In the genomic region with DNA sequence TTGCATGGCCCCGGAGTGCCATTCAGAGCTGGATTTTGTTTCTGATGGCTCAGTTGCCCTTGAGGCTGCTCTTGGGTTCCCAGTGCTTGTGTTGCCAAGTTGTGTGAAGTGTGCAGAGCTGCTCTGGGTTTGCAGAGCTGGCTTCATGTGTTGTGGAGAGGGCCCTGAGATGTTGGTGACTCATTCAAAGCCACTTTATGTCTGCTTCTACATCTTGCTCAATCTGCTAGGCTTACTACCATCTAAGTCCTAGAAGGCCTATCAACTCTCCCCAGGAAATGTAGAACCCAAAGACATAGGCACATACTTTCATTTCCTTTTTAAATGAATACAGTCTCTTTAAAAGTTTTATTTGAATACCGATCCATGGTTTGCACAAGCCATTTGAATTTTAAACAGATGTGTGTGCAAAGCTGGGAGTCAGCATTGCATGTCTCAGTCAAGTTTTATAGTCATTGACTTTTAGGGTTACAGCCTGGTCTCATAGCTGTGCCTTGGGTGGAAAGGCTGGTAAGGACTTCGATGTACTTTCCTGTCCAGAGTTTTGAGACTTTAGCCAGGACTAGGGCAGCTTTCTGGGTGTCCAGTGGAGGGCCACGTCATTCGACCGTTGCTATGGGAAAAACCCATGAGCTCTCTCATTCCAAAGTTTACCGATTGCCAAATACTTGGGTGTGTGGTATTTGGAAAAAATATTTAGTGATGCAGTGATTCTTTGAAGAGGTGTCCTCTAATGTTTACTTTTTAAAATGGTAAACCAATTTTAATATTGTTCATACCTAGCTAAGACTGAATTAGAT, we compare ENCODE assay signal across 12 cellular contexts.
DNase-seq lines count a peak whose midpoint lies in the region; ATAC-seq and TF ChIP-seq lines count a peak whose summit lies in the region.
"Had no signal": no experiment of that assay in that cellular context is flagged by ENCODE, and none has a peak within 500 bp of the region (broad histone marks: within the 10 kb centered on the region; RNA-seq: fewer than 3 reads in every experiment).

No MANE protein-coding gene starts in this region.

- H3K4me1 Mint-ChIP-seq in activated CD8-positive, alpha-beta T cell treated with anti-CD3 and anti-CD28 coated beads for 36 hours (ENCODE audit: low read depth): no peaks in the 10 kb centered on the region

- no peaks in the 10 kb centered on the region for H3K9me3 ChIP-seq in left lung
- H3K9me3 ChIP-seq: SJCRH30 had no signal

- peak; percentile 77 for DNase-seq in AG08396 (ENCODE audit: low spot score)
- peak; percentile 1 to 8 for DNase-seq in Kasumi-1 (lab: John Stamatoyannopoulos, UW)
- DNase-seq in astrocyte of the cerebellum (ENCODE audit: low read depth): peak; percentile 40
- DNase-seq in left lung: no peak
- no peak for DNase-seq in HEK293T (ENCODE audit: extremely low spot score)
- no peak for DNase-seq in activated CD8-positive, alpha-beta T cell treated with anti-CD3 and anti-CD28 coated beads for 36 hours
- DNase-seq: hypothalamus, NCI-H2029 treated with DMSO at 0.1 percent for 48 hours, SJCRH30 had no signal

- no peaks in the 10 kb centered on the region for H3K36me3 ChIP-seq in left lung
- H3K36me3 ChIP-seq: BLaER1, SJCRH30 had no signal

- intact Hi-C loops in left lung (cut with DNase I): no loop called here
- intact Hi-C loops in activated CD8-positive, alpha-beta T cell treated with anti-CD3 and anti-CD28 coated beads for 36 hours (cut with micrococcal nuclease): no loop called here

- TF ChIP-seq CTCF in astrocyte of the cerebellum (IDR thresholded peaks at IDR 0.05; ENCODE audit: low read depth, low read length, missing control alignments) (no peak), left lung (IDR thresholded peaks at IDR 0.05) (no peak)
- TF ChIP-seq CTCF in activated CD8-positive, alpha-beta T cell treated with anti-CD3 and anti-CD28 coated beads for 36 hours (IDR thresholded peaks at IDR 0.05): no peak

- H3K27me3 ChIP-seq in left lung: no peaks in the 10 kb centered on the region
- H3K27me3 ChIP-seq: BLaER1, SJCRH30 had no signal

- POLR2A ChIA-PET in HEK293T (lab: Yijun Ruan, JAX): no interaction called here
- POLR2A ChIA-PET in activated CD8-positive, alpha-beta T cell treated with anti-CD3 and anti-CD28 coated beads for 36 hours (lab: Charles Lee): interaction anchor here (0.6 kb wide), 1 partner anchor 41 kb away, joined by 3 read pairs; no protein-coding TSS in a partner anchor

- peaks cover 1% of the 10 kb centered on the region for H3K27me3 Mint-ChIP-seq in activated CD8-positive, alpha-beta T cell treated with anti-CD3 and anti-CD28 coated beads for 36 hours

- ATAC-seq in left lung (peak; percentile 81), HG03469 (IDR thresholded peaks at IDR 0.05; ENCODE audit: unreplicated experiment) (no peak), HG03520 (IDR thresholded peaks at IDR 0.05; ENCODE audit: unreplicated experiment) (no peak)
- no peak for ATAC-seq in activated CD8-positive, alpha-beta T cell treated with anti-CD3 and anti-CD28 coated beads for 36 hours

- H3K4me1 ChIP-seq in left lung: no peaks in the 10 kb centered on the region
- H3K4me1 ChIP-seq: BLaER1 had no signal

- in situ Hi-C loops in astrocyte of the cerebellum (cut with HindIII; ENCODE audit: low sequenced_read_pairs): no loop called here

- H3K27ac Mint-ChIP-seq in activated CD8-positive, alpha-beta T cell treated with anti-CD3 and anti-CD28 coated beads for 36 hours: no peak overlapping the region

- H3K27ac ChIP-seq in left lung: no peak overlapping the region
- H3K27ac ChIP-seq: BLaER1, SJCRH30 had no signal

- H3K4me3 Mint-ChIP-seq in activated CD8-positive, alpha-beta T cell treated with anti-CD3 and anti-CD28 coated beads for 36 hours: no peak overlapping the region

- H3K4me3 ChIP-seq in astrocyte of the cerebellum (ENCODE audit: low read depth, low read length): no peak overlapping the region
- H3K4me3 ChIP-seq in left lung: no peak overlapping the region
- H3K4me3 ChIP-seq: BLaER1, SJCRH30 had no signal

- CTCF ChIA-PET in HEK293T (lab: Yijun Ruan, JAX): no interaction called here
- CTCF ChIA-PET in activated CD8-positive, alpha-beta T cell treated with anti-CD3 and anti-CD28 coated beads for 36 hours (lab: Charles Lee): interaction anchor here (0.8 kb wide), 1 partner anchor 1958 kb away, joined by 3 read pairs; no protein-coding TSS in a partner anchor

- no peaks in the 10 kb centered on the region for H3K9me3 Mint-ChIP-seq in activated CD8-positive, alpha-beta T cell treated with anti-CD3 and anti-CD28 coated beads for 36 hours

- H3K36me3 Mint-ChIP-seq in activated CD8-positive, alpha-beta T cell treated with anti-CD3 and anti-CD28 coated beads for 36 hours (ENCODE audit: low read depth): no peaks in the 10 kb centered on the region

TF ChIP-seq in HEK293T, 16 proteins besides CTCF, POLR2A, EP300 and RAD21:
- TF ChIP-seq FOXM1 (IDR thresholded peaks at IDR 0.05; ENCODE audit: borderline replicate concordance): no peak
- no peak for TF ChIP-seq ARNT (IDR thresholded peaks at IDR 0.05)
- no peak for TF ChIP-seq LEF1 (IDR thresholded peaks at IDR 0.05; ENCODE audit: borderline replicate concordance)
- no peak for TF ChIP-seq BHLHE40 (IDR thresholded peaks at IDR 0.05; ENCODE audit: borderline replicate concordance)
- no peak for TF ChIP-seq FOXA1 (IDR thresholded peaks at IDR 0.05)
- no peak for TF ChIP-seq ZNF384 (IDR thresholded peaks at IDR 0.05)
- no peak for TF ChIP-seq NFRKB (IDR thresholded peaks at IDR 0.05)

Comparison
In these comparisons a context has a peak if more than half of its experiments do, and no peak if none do; other contexts are left out.
1. DNase-seq: peak in AG08396 (single experiment), Kasumi-1 (2 of 2) and astrocyte of the cerebellum (single experiment); none in left lung (0 of 2), HEK293T (single experiment) and activated CD8-positive, alpha-beta T cell treated with anti-CD3 and anti-CD28 coated beads for 36 hours (single experiment).